Comparison of ENCODE assay signal across 8 cellular contexts in genomic region chr1:191296-192049, GRCh38.
DNase-seq lines count a peak whose midpoint lies in the region; ATAC-seq, FAIRE-seq and TF ChIP-seq lines count a peak whose summit lies in the region.
"Not testable (repeated sequence)": the region's sequence is repeated elsewhere in the genome, so short reads cannot be mapped to it uniquely, and the experiment has no call there.

No MANE protein-coding gene starts in this region.

- H3K4me1 ChIP-seq in pancreas, testis: not testable (repeated sequence)

- H3K27me3 ChIP-seq in CD4-positive, alpha-beta T cell (ENCODE audit: control insufficient read depth, insufficient read depth, low read length); pancreas; testis: not testable (repeated sequence)

- H3K9me3 Mint-ChIP-seq in CD4-positive, alpha-beta T cell; activated CD8-positive, alpha-beta memory T cell treated with anti-CD3 and anti-CD28 coated beads, Interleukin-2, amount 10 ng/mL, durations not matched to agents 7 days and 5 days (ENCODE audit: low read depth): not testable (repeated sequence)

- H3K9me3 ChIP-seq in CD4-positive, alpha-beta T cell (ENCODE audit: control insufficient read depth, low read length); pancreas; testis: not testable (repeated sequence)

- CTCF ChIA-PET in CD4-positive, alpha-beta T cell (lab: Charles Lee); activated CD8-positive, alpha-beta memory T cell treated with anti-CD3 and anti-CD28 coated beads, Interleukin-2, amount 10 ng/mL, durations not matched to agents 7 days and 5 days (lab: Charles Lee): not testable (repeated sequence)

- not testable (repeated sequence) for H3K36me3 Mint-ChIP-seq in CD4-positive, alpha-beta T cell (ENCODE audit: low read depth); activated CD8-positive, alpha-beta memory T cell treated with anti-CD3 and anti-CD28 coated beads, Interleukin-2, amount 10 ng/mL, durations not matched to agents 7 days and 5 days

- not testable (repeated sequence) for H3K4me3 ChIP-seq in pancreas, testis

- POLR2A ChIA-PET in CD4-positive, alpha-beta T cell (lab: Charles Lee), result not testable (repeated sequence)

- not testable (repeated sequence) for FAIRE-seq in pancreas (lab: Jason Lieb, UNC)

- peak overlapping the region; percentile 16 for H3K4me3 Mint-ChIP-seq in CD4-positive, alpha-beta T cell
- H3K4me3 Mint-ChIP-seq in activated CD8-positive, alpha-beta memory T cell treated with anti-CD3 and anti-CD28 coated beads, Interleukin-2, amount 10 ng/mL, durations not matched to agents 7 days and 5 days, result not testable (repeated sequence)

- TF ChIP-seq POLR2A in testis (IDR thresholded peaks at IDR 0.05), result not testable (repeated sequence)

- DNase-seq in CD4-positive, alpha-beta T cell, result peak in 4 of 10 experiments; percentile 0 to 50 (median 18)
- DNase-seq in NCI-H226 (peak; percentile 0), cerebellar cortex (ENCODE audit: low spot score) (peak; percentile 64), head of caudate nucleus (peak; percentile 78 to 99 (median 94)), left lobe of liver (ENCODE audit: low spot score) (peak; percentile 48), pancreas (peak in 5 of 6 donors; percentile 13 to 86 (median 37)), testis (peak; percentile 71)
- peak; percentile 41 for DNase-seq in activated CD8-positive, alpha-beta memory T cell treated with anti-CD3 and anti-CD28 coated beads, Interleukin-2, amount 10 ng/mL, durations not matched to agents 7 days and 5 days

- H3K27me3 Mint-ChIP-seq in CD4-positive, alpha-beta T cell; activated CD8-positive, alpha-beta memory T cell treated with anti-CD3 and anti-CD28 coated beads, Interleukin-2, amount 10 ng/mL, durations not matched to agents 7 days and 5 days: not testable (repeated sequence)

- H3K27ac ChIP-seq in CD4-positive, alpha-beta T cell (ENCODE audit: low read depth, low read length); pancreas; testis: not testable (repeated sequence)

- not testable (repeated sequence) for ATAC-seq in CD4-positive, alpha-beta T cell (ENCODE audit: poor library complexity); activated CD8-positive, alpha-beta memory T cell treated with anti-CD3 and anti-CD28 coated beads, Interleukin-2, amount 10 ng/mL, durations not matched to agents 7 days and 5 days; left lobe of liver; pancreas

- TF ChIP-seq CTCF in CD4-positive, alpha-beta T cell (IDR thresholded peaks at IDR 0.05); pancreas (IDR thresholded peaks at IDR 0.05); testis (IDR thresholded peaks at IDR 0.05): not testable (repeated sequence)

- intact Hi-C loops in CD4-positive, alpha-beta T cell (cut with DNase I, micrococcal nuclease); head of caudate nucleus (cut with DNase I); pancreas (cut with DNase I); testis (cut with DNase I; ENCODE audit: low total_unique reads): not testable (repeated sequence)

- WGBS in pancreas, 2 donors, result 74 to 77% methylated on average over 11 to 16 of the region's 19 CpGs
- WGBS in testis, 2 donors, result 62 to 67% methylated on average over 13 to 17 of the region's 19 CpGs

- peaks cover 11% of the 10 kb centered on the region for H3K4me1 Mint-ChIP-seq in CD4-positive, alpha-beta T cell (ENCODE audit: low read depth)
- not testable (repeated sequence) for H3K4me1 Mint-ChIP-seq in activated CD8-positive, alpha-beta memory T cell treated with anti-CD3 and anti-CD28 coated beads, Interleukin-2, amount 10 ng/mL, durations not matched to agents 7 days and 5 days

- H3K36me3 ChIP-seq in pancreas; testis (ENCODE audit: low read depth, missing control alignments): not testable (repeated sequence)

- peak overlapping the region; percentile 70 for H3K27ac Mint-ChIP-seq in CD4-positive, alpha-beta T cell
- H3K27ac Mint-ChIP-seq in activated CD8-positive, alpha-beta memory T cell treated with anti-CD3 and anti-CD28 coated beads, Interleukin-2, amount 10 ng/mL, durations not matched to agents 7 days and 5 days, result not testable (repeated sequence)
